ENCODE assay signal across 16 cellular contexts in the genomic region with DNA sequence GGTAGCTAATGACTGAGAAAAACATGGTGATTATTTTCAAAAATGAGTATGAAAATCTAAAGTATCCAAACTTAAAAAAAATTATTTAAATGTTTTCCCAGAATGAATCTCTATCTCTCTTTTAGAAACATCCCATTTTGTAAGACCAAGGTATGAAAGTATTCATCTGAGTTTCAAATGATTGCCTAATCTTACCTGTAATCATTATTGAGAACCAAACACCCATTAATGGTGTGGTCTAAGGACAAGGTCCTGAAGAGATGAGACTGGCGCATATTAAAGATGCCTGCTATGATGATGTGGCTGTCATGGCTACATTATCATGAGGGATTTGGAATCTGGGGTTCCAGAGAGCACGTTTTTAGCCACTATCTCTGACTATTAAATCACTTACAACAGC.
DNase-seq lines count a peak whose midpoint lies in the region; ATAC-seq and TF ChIP-seq lines count a peak whose summit lies in the region.
"Had no signal": no experiment of that assay in that cellular context is flagged by ENCODE, and none has a peak within 500 bp of the region (broad histone marks: within the 10 kb centered on the region; RNA-seq: fewer than 3 reads in every experiment).

No MANE protein-coding gene starts in this region.

- no peak for TF ChIP-seq EP300 in SK-N-SH (IDR thresholded peaks at IDR 0.05; ENCODE audit: borderline replicate concordance in 1 of 2, low read depth in 1 of 2, low read length in 1 of 2)
- no peak for TF ChIP-seq EP300 in upper lobe of left lung (IDR thresholded peaks at IDR 0.05)

- TF ChIP-seq CTCF in SK-N-SH (IDR thresholded peaks at IDR 0.05) (no peak), colonic mucosa (IDR thresholded peaks at IDR 0.05) (no peak), nephron (IDR thresholded peaks at IDR 0.05; ENCODE audit: unreplicated experiment in 3 of 3) (no peak), upper lobe of left lung (IDR thresholded peaks at IDR 0.05) (no peak)

- no peaks in the 10 kb centered on the region for H3K79me2 ChIP-seq in SK-N-SH (ENCODE audit: insufficient read depth)

- POLR2A ChIA-PET in SK-N-SH (lab: Yijun Ruan, JAX): no interaction called here

- H3K4me3 Mint-ChIP-seq in nephron: no peak overlapping the region
- H3K4me3 Mint-ChIP-seq: activated T-cell treated with anti-CD3 and anti-CD28 coated beads, Interleukin-2, amount 50 U/mL, for 24 hours; dendritic cell treated with granulocyte-macrophage colony-stimulating factor and Interleukin-4, amounts not matched to agents 40 ng/mL and 50 ng/mL, for 4 days had no signal

- peak overlapping the region; percentile 47; the same call in 1 of the 2 replicates for H3K9ac ChIP-seq in SK-N-SH
- H3K9ac ChIP-seq in colonic mucosa (ENCODE audit: low read depth in 2 of 2, low read length in 2 of 2): no peak overlapping the region

- TF ChIP-seq RAD21 in SK-N-SH (IDR thresholded peaks at IDR 0.05; ENCODE audit: low read length): no peak

- H3F3A ChIP-seq in SK-N-SH (replicated peaks; ENCODE audit: insufficient read depth): peaks cover 23% of the 10 kb centered on the region

- CTCF ChIA-PET in SK-N-SH (lab: Yijun Ruan, JAX): interaction anchor here (1.2 to 1.3 kb wide), 2 partner anchors 9 to 12 kb away, joined by 3 to 4 read pairs; no protein-coding TSS in a partner anchor

- H3K36me3 ChIP-seq in SK-N-SH (replicated peaks in 1 of 2; ENCODE audit: control insufficient read depth in 1 of 2, insufficient read depth in 2 of 2, low read length in 1 of 2): no peaks in the 10 kb centered on the region
- no peaks in the 10 kb centered on the region for H3K36me3 ChIP-seq in colonic mucosa
- no peaks in the 10 kb centered on the region for H3K36me3 ChIP-seq in upper lobe of left lung
- H3K36me3 ChIP-seq: adrenal gland, ovary, tibial nerve had no signal

- H3K9me3 ChIP-seq in SK-N-SH: no peaks in the 10 kb centered on the region
- H3K9me3 ChIP-seq in colonic mucosa: no peaks in the 10 kb centered on the region
- no peaks in the 10 kb centered on the region for H3K9me3 ChIP-seq in upper lobe of left lung
- H3K9me3 ChIP-seq: adrenal gland, ovary, tibial nerve had no signal

- H3K27ac Mint-ChIP-seq in nephron: peak overlapping the region in 2 of 3 experiments; percentile 92 to 95
- H3K27ac Mint-ChIP-seq: activated T-cell treated with anti-CD3 and anti-CD28 coated beads, Interleukin-2, amount 50 U/mL, for 24 hours; dendritic cell treated with granulocyte-macrophage colony-stimulating factor and Interleukin-4, amounts not matched to agents 40 ng/mL and 50 ng/mL, for 4 days had no signal

- H3K4me2 ChIP-seq in SK-N-SH: peak overlapping the region; percentile 63

- H2AFZ ChIP-seq in SK-N-SH (ENCODE audit: low read depth): no peak overlapping the region

- H3K4me1 ChIP-seq in SK-N-SH (ENCODE audit: control insufficient read depth in 1 of 2, insufficient read depth in 2 of 2, low read depth in 1 of 2, low read length in 1 of 2) (peaks cover 10 to 31% of the 10 kb centered on the region in 2 experiments), colonic mucosa (peaks cover 7% of the 10 kb centered on the region), upper lobe of left lung (peaks cover 18 to 34% (median 25%) of the 10 kb centered on the region in 4 donors)

- no peaks in the 10 kb centered on the region for H3K9me3 Mint-ChIP-seq in nephron
- H3K9me3 Mint-ChIP-seq: activated T-cell treated with anti-CD3 and anti-CD28 coated beads, Interleukin-2, amount 50 U/mL, for 24 hours; dendritic cell treated with granulocyte-macrophage colony-stimulating factor and Interleukin-4, amounts not matched to agents 40 ng/mL and 50 ng/mL, for 4 days had no signal

- H3K27me3 ChIP-seq in SK-N-SH (ENCODE audit: insufficient read depth) (no peaks in the 10 kb centered on the region), colonic mucosa (no peaks in the 10 kb centered on the region), upper lobe of left lung (no peaks in the 10 kb centered on the region)
- H3K27me3 ChIP-seq: adrenal gland, ovary, tibial nerve had no signal

- H3K9me2 ChIP-seq in SK-N-SH: no peaks in the 10 kb centered on the region

- peak overlapping the region; percentile 76 to 93; a peak in 3 of 4 replicates for H3K27ac ChIP-seq in SK-N-SH (ENCODE audit: low read depth in 2 of 2, low read length in 1 of 2)
- peak overlapping the region; percentile 12 for H3K27ac ChIP-seq in colonic mucosa
- peak overlapping the region; percentile 33 to 63 (median 47) for H3K27ac ChIP-seq in upper lobe of left lung

- H3K4me1 Mint-ChIP-seq in nephron: peaks cover 52% of the 10 kb centered on the region

- peaks cover 4% of the 10 kb centered on the region for H3K27me3 Mint-ChIP-seq in nephron (ENCODE audit: low read depth)
- H3K27me3 Mint-ChIP-seq: activated T-cell treated with anti-CD3 and anti-CD28 coated beads, Interleukin-2, amount 50 U/mL, for 24 hours; dendritic cell treated with granulocyte-macrophage colony-stimulating factor and Interleukin-4, amounts not matched to agents 40 ng/mL and 50 ng/mL, for 4 days had no signal

- intact Hi-C loops in colonic mucosa (cut with DNase I): no loop called here

- 67% methylated on average over 2 of the region's 2 CpGs for whole genome bisulfite sequencing in SK-N-SH (ENCODE audit: low lambda C conversion rate)
- WGBS in upper lobe of left lung, 2 donors: 87 to 95% methylated on average over 2 of the region's 2 CpGs

- ATAC-seq in SK-N-SH treated with all-trans-retinoic acid at 6 μM for 48 hours (no peak), upper lobe of left lung (ENCODE audit: low FRiP score in 2 of 2) (no peak)

- no peak for DNase-seq in SK-N-SH
- no peak for DNase-seq in colonic mucosa
- DNase-seq in upper lobe of left lung: no peak
- DNase-seq in activated naive CD4-positive, alpha-beta T cell (lab: John Stamatoyannopoulos, UW): no peak
- DNase-seq in DMS79 (lab: John Stamatoyannopoulos, UW): no peak
- DNase-seq in 8988T: no peak
- DNase-seq: activated CD4-positive, alpha-beta T cell treated with anti-CD3 and anti-CD28 coated beads, Interleukin-2, amount 50 U/mL, for 1 hour; activated T-cell treated with anti-CD3 and anti-CD28 coated beads, Interleukin-2, amount 50 U/mL, for 24 hours; adrenal gland; midbrain; NCI-H1048 had no signal

- H3K4me3 ChIP-seq in SK-N-SH (ENCODE audit: low read depth in 2 of 2, low read length in 1 of 2) (no peak overlapping the region), colonic mucosa (no peak overlapping the region), upper lobe of left lung (no peak overlapping the region)
- H3K4me3 ChIP-seq: adrenal gland, ovary, tibial nerve had no signal

- TF ChIP-seq POLR2A in upper lobe of left lung (IDR thresholded peaks at IDR 0.05): no peak

- no peaks in the 10 kb centered on the region for H4K20me1 ChIP-seq in SK-N-SH (ENCODE audit: insufficient read depth)

- H3K36me3 Mint-ChIP-seq in nephron (ENCODE audit: low read depth): no peaks in the 10 kb centered on the region

TF ChIP-seq in SK-N-SH, 30 proteins besides CTCF, POLR2A, EP300 and RAD21:
- no peak for TF ChIP-seq MXI1 (IDR thresholded peaks at IDR 0.05; ENCODE audit: low read depth, low read length)
- no peak for TF ChIP-seq GABPA (IDR thresholded peaks at IDR 0.05; ENCODE audit: low read depth)

TF ChIP-seq in SK-N-SH treated with all-trans-retinoic acid at 6 μM for 48 hours, 23 proteins besides CTCF, POLR2A, EP300 and RAD21:
- no peak for TF ChIP-seq CSDC2 (CRISPR knock-in tag; IDR thresholded peaks at IDR 0.05)

Comparison
In these comparisons a context has a peak if more than half of its experiments do, and no peak if none do; other contexts are left out.
1. H3K27ac ChIP-seq: peak in every context shown above with its lines; median percentile 84 in SK-N-SH; 47 in upper lobe of left lung; 12 in colonic mucosa.